Comparison of ENCODE assay signal across 8 cellular contexts in genomic region chr5:139293504-139294371, GRCh38. TPM values are rescaled to one million over a fixed set of nuclear protein-coding genes. Genes with fewer than 3 reads are reported as not detected.
DNase-seq lines count a peak whose midpoint lies in the region; ATAC-seq, FAIRE-seq and TF ChIP-seq lines count a peak whose summit lies in the region.

MATR3 (plus strand) TSS chr5:139293740; CDS start chr5:139307416, 13,676 bp downstream.

- FAIRE-seq in GM12891 (lab: Jason Lieb, UNC), result peak; percentile 94

- H3K4me3 ChIP-seq in heart right ventricle (peak within 1 kb of the TSS; percentile 70 to 99 (median 88)), upper lobe of right lung (peak within 1 kb of the TSS; percentile 75)

- WGBS in heart right ventricle, 2 donors, result 0% methylated on average over 86 to 88 of the region's 88 CpGs

- H3K27me3 ChIP-seq in heart right ventricle, result no peaks in the 10 kb centered on the region
- H3K27me3 ChIP-seq in upper lobe of right lung, result no peaks in the 10 kb centered on the region

- no peak for TF ChIP-seq CTCF in heart right ventricle (IDR thresholded peaks at IDR 0.05)
- no peak for TF ChIP-seq CTCF in upper lobe of right lung (IDR thresholded peaks at IDR 0.05)

- H3K4me1 ChIP-seq in heart right ventricle (peaks cover 4 to 46% (median 40%) of the 10 kb centered on the region in 9 donors), upper lobe of right lung (peaks cover 35% of the 10 kb centered on the region)

- H3K27ac ChIP-seq in heart right ventricle, result peak within 1 kb of the TSS; percentile 97 to 100 (median 100)
- H3K27ac ChIP-seq in upper lobe of right lung, result peak within 1 kb of the TSS; percentile 99

- peak; percentile 93 for TF ChIP-seq POLR2A in GM12891 (IDR thresholded peaks at IDR 0.05; ENCODE audit: low read depth, low read length)

- intact Hi-C loops in T-helper 1 cell treated with Interleukin-12 subunit alpha and Interleukin-12 subunit beta and Interleukin-4 antibody, amounts not matched to agents 30 ng/mL and 1 ng/mL, for 36 hours (cut with micrococcal nuclease), result loop anchor here (1.0 to 10.0 kb wide), 17 partner anchors 19 to 1541 kb away; partner anchors contain the start of genes ANKHD1, CDC25C, ETF1 and HNRNPA0
- intact Hi-C loops in heart right ventricle (cut with DNase I), result loop anchor here in 4 of 10 donors (5.0 kb wide), 2 partner anchors 49 to 124 kb away; partner anchors contain the start of gene PAIP2 (in 4 of the 4)
- intact Hi-C loops in posterior vena cava (cut with DNase I), result no loop called here
- intact Hi-C loops in upper lobe of right lung (cut with DNase I), result no loop called here

- peak; percentile 76 for ATAC-seq in HG02852 (IDR thresholded peaks at IDR 0.05; ENCODE audit: unreplicated experiment)
- ATAC-seq in heart right ventricle, result peak; percentile 96 to 98 (median 97)
- peak; percentile 97 for ATAC-seq in upper lobe of right lung

- peak; percentile 74 for DNase-seq in GM12891 (ENCODE audit: insufficient read length, low spot score)
- peak; percentile 84 for DNase-seq in NCI-H146 treated with DMSO at 0.1 percent for 48 hours (lab: John Stamatoyannopoulos, UW; ENCODE audit: unreplicated experiment)
- DNase-seq in amniotic epithelial cell (ENCODE audit: low read depth), result peak; percentile 93
- DNase-seq in heart right ventricle, result peak; percentile 96
- DNase-seq in posterior vena cava (ENCODE audit: low spot score), result peak; percentile 99
- DNase-seq in upper lobe of right lung, result peak; percentile 98

- no peaks in the 10 kb centered on the region for H3K9me3 ChIP-seq in heart right ventricle
- no peaks in the 10 kb centered on the region for H3K9me3 ChIP-seq in upper lobe of right lung

- H3K36me3 ChIP-seq in heart right ventricle (no peaks in the 10 kb centered on the region), upper lobe of right lung (no peaks in the 10 kb centered on the region)

TF ChIP-seq in GM12891, 5 proteins besides CTCF, POLR2A, EP300 and RAD21:
- TF ChIP-seq SPI1 (IDR thresholded peaks at IDR 0.05; ENCODE audit: low read depth, low read length) (no peak), PAX5 (IDR thresholded peaks at IDR 0.05; ENCODE audit: insufficient read depth, low read length, severe bottlenecking) (peak; percentile 48), POLR2AphosphoS5 (IDR thresholded peaks at IDR 0.05; ENCODE audit: low read depth, low read length) (peak; percentile 96), TAF1 (IDR thresholded peaks at IDR 0.05; ENCODE audit: low read depth, low read length) (peak; percentile 79), POU2F2 (IDR thresholded peaks at IDR 0.05; ENCODE audit: low read depth, low read length) (no peak; the same call in 1 of the 2 replicates)

RNA-seq across cellular contexts. Expression of gene MATR3, which starts in this region (rescaled TPM):
- polyA plus RNA-seq in GM12891 (2012; ENCODE audit: low read depth, missing spikeins), result 152 TPM
- 229 and 245 TPM in 2 replicates for total RNA-seq in T-helper 1 cell treated with Interleukin-12 subunit alpha and Interleukin-12 subunit beta and Interleukin-4 antibody, amounts not matched to agents 30 ng/mL and 1 ng/mL, for 36 hours
- total RNA-seq in heart right ventricle (100 to 1,000 TPM; 122 to 209 (median 176) TPM), posterior vena cava (100 to 1,000 TPM; 139 to 148 TPM), upper lobe of right lung (197 TPM)
- polyA plus RNA-seq in heart right ventricle, result 100 to 1,000 TPM in 1 of 2 donors, 10 to 100 TPM in 1; 86.8 to 134 TPM

Comparison
In these comparisons a context has a peak if more than half of its experiments do, and no peak if none do; other contexts are left out.
1. Peak in every context shown above with its lines: DNase-seq, ATAC-seq, H3K4me3 ChIP-seq and H3K27ac ChIP-seq.